21 cellular contexts compared by ENCODE assay signal in the genomic region with DNA sequence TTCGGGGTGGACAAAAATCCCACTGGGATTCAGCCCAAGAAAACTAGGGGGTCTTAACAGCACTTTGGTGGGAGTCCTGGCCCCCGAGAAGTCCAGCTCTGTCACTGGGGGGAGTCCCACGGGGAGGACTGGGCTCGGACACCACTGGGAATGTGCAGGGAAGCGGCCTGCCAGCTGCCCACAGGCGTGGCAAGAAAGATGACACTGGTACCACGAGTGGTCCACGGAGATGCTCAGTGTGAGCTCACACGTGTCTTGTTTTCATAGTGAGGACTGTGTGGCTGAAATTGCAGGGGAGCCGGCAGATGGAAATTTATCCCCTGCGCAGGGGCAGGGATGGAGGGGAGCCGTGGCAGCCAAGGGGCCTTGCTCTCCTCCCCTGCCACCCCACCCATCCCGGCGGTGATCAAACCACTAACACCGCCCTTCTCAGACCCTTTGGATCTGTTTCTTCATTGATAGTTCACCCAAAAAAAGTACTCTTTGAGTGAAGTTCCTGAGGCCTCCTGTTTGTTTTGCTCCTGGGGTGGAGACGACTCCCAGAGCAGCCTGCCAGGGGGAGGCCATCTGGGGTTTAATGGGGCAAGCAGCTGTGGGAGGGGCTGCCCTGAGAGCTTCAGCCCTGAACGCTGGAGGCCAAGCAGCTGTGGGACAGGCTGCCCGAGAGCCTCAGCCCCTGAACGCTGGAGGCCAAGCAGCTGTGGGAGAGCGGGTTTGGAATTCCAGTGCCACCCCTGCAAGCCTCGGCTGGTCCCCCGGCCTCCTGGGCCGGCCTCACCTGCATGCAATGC.
A peak's percentile ranks its signal among the peaks of the same experiment; 100 is the strongest.
DNase-seq lines count a peak whose midpoint lies in the region; ATAC-seq and TF ChIP-seq lines count a peak whose summit lies in the region.
"Had no signal": no experiment of that assay in that cellular context is flagged by ENCODE, and none has a peak within 500 bp of the region (broad histone marks: within the 10 kb centered on the region; RNA-seq: fewer than 3 reads in every experiment).

No MANE protein-coding gene starts in this region.

- H3K27me3 ChIP-seq in left ventricle myocardium inferior (ENCODE audit: low read depth), result no peaks in the 10 kb centered on the region
- H3K27me3 ChIP-seq in upper lobe of right lung, result no peaks in the 10 kb centered on the region
- H3K27me3 ChIP-seq: brain microvascular endothelial cell, Peyer's patch had no signal

- H3K36me3 ChIP-seq in left ventricle myocardium inferior (peaks cover 3% of the 10 kb centered on the region), upper lobe of right lung (peaks cover 62% of the 10 kb centered on the region)
- H3K36me3 ChIP-seq: brain microvascular endothelial cell had no signal

- DNase-seq in Right ventricle myocardium inferior (ENCODE audit: missing footprints) (no peak), left ventricle myocardium inferior (no peak), Right ventricle myocardium superior (peak; percentile 60), upper lobe of right lung (peak; percentile 55), COLO668 (lab: John Stamatoyannopoulos, UW; ENCODE audit: unreplicated experiment) (no peak), NCI-H2029 (lab: John Stamatoyannopoulos, UW) (no peak)
- DNase-seq: activated CD4-positive, alpha-beta T cell treated with anti-CD3 and anti-CD28 coated beads, Interleukin-2, amount 50 U/mL, for 4 hours; activated naive CD8-positive, alpha-beta T cell treated with anti-CD3 and anti-CD28 coated beads, Interleukin-2, amount 10 ng/mL, durations not matched to agents 7 days and 5 days; brain microvascular endothelial cell; DND-41; HFFc6; NCI-H2171 treated with DMSO at 0.1 percent for 48 hours; NCI-H82; stimulated activated naive CD4-positive, alpha-beta T cell; SW 1271 had no signal

- H3K4me1 Mint-ChIP-seq in nephron, result peaks cover 46% of the 10 kb centered on the region
- H3K4me1 Mint-ChIP-seq: activated naive CD8-positive, alpha-beta T cell treated with anti-CD3 and anti-CD28 coated beads, Interleukin-2, amount 10 ng/mL, durations not matched to agents 7 days and 5 days had no signal

- H3K27me3 Mint-ChIP-seq in nephron (ENCODE audit: low read depth), result peaks cover 3% of the 10 kb centered on the region
- H3K27me3 Mint-ChIP-seq: activated naive CD8-positive, alpha-beta T cell treated with anti-CD3 and anti-CD28 coated beads, Interleukin-2, amount 10 ng/mL, durations not matched to agents 7 days and 5 days had no signal

- intact Hi-C loops in Right ventricle myocardium inferior (cut with DNase I) (no loop called here), left ventricle myocardium inferior (cut with micrococcal nuclease) (no loop called here), Right ventricle myocardium superior (cut with DNase I) (no loop called here), upper lobe of right lung (cut with DNase I) (no loop called here)

- TF ChIP-seq CTCF in left ventricle myocardium inferior (IDR thresholded peaks at IDR 0.05; ENCODE audit: borderline replicate concordance), result no peak
- TF ChIP-seq CTCF in nephron (IDR thresholded peaks at IDR 0.05; ENCODE audit: unreplicated experiment in 3 of 3), result no peak
- TF ChIP-seq CTCF in upper lobe of right lung (IDR thresholded peaks at IDR 0.05), result no peak

- H3K4me3 ChIP-seq in left ventricle myocardium inferior, result no peak overlapping the region
- H3K4me3 ChIP-seq in upper lobe of right lung, result no peak overlapping the region
- H3K4me3 ChIP-seq: Peyer's patch had no signal

- peak; percentile 66 for ATAC-seq in Right ventricle myocardium inferior
- no peak for ATAC-seq in Right ventricle myocardium superior (ENCODE audit: poor library complexity)
- ATAC-seq in upper lobe of right lung, result no peak
- no peak for ATAC-seq in GM19452 (IDR thresholded peaks at IDR 0.05; ENCODE audit: unreplicated experiment)
- ATAC-seq: esophagus mucosa had no signal

- no peak overlapping the region for H3K4me3 Mint-ChIP-seq in nephron
- H3K4me3 Mint-ChIP-seq: activated naive CD8-positive, alpha-beta T cell treated with anti-CD3 and anti-CD28 coated beads, Interleukin-2, amount 10 ng/mL, durations not matched to agents 7 days and 5 days; activated T-helper 1 cell treated with anti-CD3 and anti-CD28 coated beads, Interleukin-12 subunit alpha, Interleukin-12 subunit beta, Interleukin-2, Interleukin-4 antibody, amounts not matched to agents 30 ng/mL and 10 ng/mL and 1 ng/mL, durations not matched to agents 14 hours and 24 hours and 36 hours; HFFc6 had no signal

- H3K27ac ChIP-seq in left ventricle myocardium inferior (replicated peaks) (no peak overlapping the region), upper lobe of right lung (no peak overlapping the region)
- H3K27ac ChIP-seq: brain microvascular endothelial cell, parathyroid adenoma, Peyer's patch had no signal

- no peaks in the 10 kb centered on the region for H3K9me3 Mint-ChIP-seq in nephron
- H3K9me3 Mint-ChIP-seq: activated naive CD8-positive, alpha-beta T cell treated with anti-CD3 and anti-CD28 coated beads, Interleukin-2, amount 10 ng/mL, durations not matched to agents 7 days and 5 days; activated T-helper 1 cell treated with anti-CD3 and anti-CD28 coated beads, Interleukin-12 subunit alpha, Interleukin-12 subunit beta, Interleukin-2, Interleukin-4 antibody, amounts not matched to agents 30 ng/mL and 10 ng/mL and 1 ng/mL, durations not matched to agents 14 hours and 24 hours and 36 hours; HFFc6 had no signal

- H3K9me3 ChIP-seq in left ventricle myocardium inferior (replicated peaks), result no peaks in the 10 kb centered on the region
- no peaks in the 10 kb centered on the region for H3K9me3 ChIP-seq in upper lobe of right lung
- H3K9me3 ChIP-seq: Peyer's patch had no signal

- H3K4me1 ChIP-seq in left ventricle myocardium inferior (peaks cover 25% of the 10 kb centered on the region), upper lobe of right lung (no peaks in the 10 kb centered on the region)
- H3K4me1 ChIP-seq: parathyroid adenoma, Peyer's patch had no signal

- peak overlapping the region; percentile 97 to 99 (median 98) for H3K27ac Mint-ChIP-seq in nephron
- H3K27ac Mint-ChIP-seq: activated naive CD8-positive, alpha-beta T cell treated with anti-CD3 and anti-CD28 coated beads, Interleukin-2, amount 10 ng/mL, durations not matched to agents 7 days and 5 days; activated T-helper 1 cell treated with anti-CD3 and anti-CD28 coated beads, Interleukin-12 subunit alpha, Interleukin-12 subunit beta, Interleukin-2, Interleukin-4 antibody, amounts not matched to agents 30 ng/mL and 10 ng/mL and 1 ng/mL, durations not matched to agents 14 hours and 24 hours and 36 hours; HFFc6 had no signal

- no peaks in the 10 kb centered on the region for H3K36me3 Mint-ChIP-seq in nephron (ENCODE audit: low read depth)
- H3K36me3 Mint-ChIP-seq: activated naive CD8-positive, alpha-beta T cell treated with anti-CD3 and anti-CD28 coated beads, Interleukin-2, amount 10 ng/mL, durations not matched to agents 7 days and 5 days had no signal

Comparison
In these comparisons a context has a peak if more than half of its experiments do, and no peak if none do; other contexts are left out.
1. DNase-seq: peak in Right ventricle myocardium superior (single experiment) and upper lobe of right lung (single experiment); none in Right ventricle myocardium inferior (single experiment), left ventricle myocardium inferior (single experiment), COLO668 (single experiment) and NCI-H2029 (single experiment).